In genomic region chr20:23207826-23208555, GRCh38 we compare ENCODE assay signal across 27 cellular contexts.
"Had no signal": no experiment of that assay in that cellular context is flagged by ENCODE, and none has a peak within 500 bp of the region (broad histone marks: within the 10 kb centered on the region; RNA-seq: fewer than 3 reads in every experiment).

No MANE protein-coding gene starts in this region.

- H3K4me3 ChIP-seq: gastrocnemius medialis, heart left ventricle had no signal

- DNase-seq: activated CD4-positive, alpha-beta memory T cell treated with anti-CD3 and anti-CD28 coated beads, Interleukin-2, amount 10 ng/mL, durations not matched to agents 7 days and 5 days; activated CD4-positive, alpha-beta T cell treated with anti-CD3 and anti-CD28 coated beads for 1 hour; activated CD4-positive, alpha-beta T cell treated with anti-CD3 and anti-CD28 coated beads for 4 hours; activated CD4-positive, alpha-beta T cell treated with anti-CD3 and anti-CD28 coated beads, Interleukin-2, amount 10 ng/mL, durations not matched to agents 7 days and 5 days; activated CD4-positive, alpha-beta T cell treated with anti-CD3 and anti-CD28 coated beads, Interleukin-2, amount 50 U/mL, for 4 hours; activated CD8-positive, alpha-beta memory T cell treated with anti-CD3 and anti-CD28 coated beads, Interleukin-2, amount 50 U/mL, for 48 hours; activated effector memory CD4-positive, alpha-beta T cell treated with Interleukin-2 at 50 U/mL for 16 hours; activated gamma-delta T cell treated with Interleukin-2 at 50 U/mL for 16 hours; activated naive CD4-positive, alpha-beta T cell treated with anti-CD3 and anti-CD28 coated beads, Interleukin-2, amount 50 U/mL, for 16 hours; activated naive CD4-positive, alpha-beta T cell treated with Interleukin-2 at 50 U/mL for 16 hours; activated T-cell treated with anti-CD3 and anti-CD28 coated beads for 4 hours; activated T-cell treated with anti-CD3 and anti-CD28 coated beads, Interleukin-2, amount 50 U/mL, for 4 hours; amniotic stem cell; anterior cingulate cortex; brain microvascular endothelial cell; cortex of kidney; dermis blood vessel endothelial cell; effector CD8-positive, alpha-beta T cell; foreskin keratinocyte; gastrocnemius medialis; glutamatergic neuron; heart left ventricle; T-helper 1 cell; T-helper 17 cell had no signal

- H3K27me3 ChIP-seq: brain microvascular endothelial cell, gastrocnemius medialis, heart left ventricle had no signal

- H3K9me3 ChIP-seq: gastrocnemius medialis, heart left ventricle had no signal

- H3K36me3 ChIP-seq: brain microvascular endothelial cell, gastrocnemius medialis, heart left ventricle had no signal

- H3K4me1 ChIP-seq: foreskin keratinocyte had no signal

- ATAC-seq: activated T-cell treated with anti-CD3 and anti-CD28 coated beads, Interleukin-2, amount 50 U/mL, for 4 hours; activated T-helper 17 cell treated with anti-CD3 and anti-CD28 coated beads, Interleukin-2, amount 50 U/mL, for 72 hours; esophagus mucosa; foreskin keratinocyte; gastrocnemius medialis; heart left ventricle; T-helper 17 cell; WTC11 had no signal

- H3K27ac ChIP-seq: brain microvascular endothelial cell, foreskin keratinocyte, gastrocnemius medialis, heart left ventricle had no signal
